Comparison of ENCODE assay signal across 8 cellular contexts in genomic region chr3:49906004-49906860, GRCh38. TPM values are rescaled to one million over a fixed set of nuclear protein-coding genes. Genes with fewer than 3 reads are reported as not detected.
DNase-seq lines count a peak whose midpoint lies in the region; ATAC-seq and TF ChIP-seq lines count a peak whose summit lies in the region.

No MANE protein-coding gene starts in this region.

- intact Hi-C loops in dorsolateral prefrontal cortex (cut with DNase I), result loop anchor here in 1 of 2 donors (1.0 kb wide), 1 partner anchor 104 kb away; no protein-coding TSS in a partner anchor

- H2BK120ac ChIP-seq in mesendoderm (ENCODE audit: low read depth, low read length), result no peak overlapping the region

- DNase-seq in EL, result peak; percentile 57
- DNase-seq in LNCaP clone FGC (ENCODE audit: low read depth), result no peak
- peak; percentile 37 to 39 for DNase-seq in activated CD4-positive, alpha-beta T cell treated with anti-CD3 and anti-CD28 coated beads, Interleukin-2, amount 50 U/mL, for 4 hours
- DNase-seq in dorsolateral prefrontal cortex, result peak in 8 of 10 donors; percentile 41 to 75 (median 59)
- DNase-seq in mesendoderm, result peak; percentile 68
- DNase-seq in stimulated activated naive B cell treated with anti-CD40 and anti-IgM and Interleukin-4, amounts not matched to agents 10 μg/mL and 1 μg/mL and 100 μg/mL, for 72 hours, result peak; percentile 15
- no peak for DNase-seq in globus pallidus (ENCODE audit: low spot score)

- no peaks in the 10 kb centered on the region for H3K79me2 ChIP-seq in mesendoderm (ENCODE audit: control insufficient read depth, insufficient read depth, low read length)

- no peaks in the 10 kb centered on the region for H3K27me3 Mint-ChIP-seq in stimulated activated naive B cell treated with anti-CD40 and anti-IgM and Interleukin-4, amounts not matched to agents 10 μg/mL and 1 μg/mL and 100 μg/mL, for 72 hours

- H3K4me3 ChIP-seq in LNCaP clone FGC (ENCODE audit: low read depth, low read length) (no peak overlapping the region), dorsolateral prefrontal cortex (peak overlapping the region in 37 of 59 donors; percentile 1 to 43 (median 26)), mesendoderm (ENCODE audit: low read length) (no peak overlapping the region)

- no peak overlapping the region for H3K18ac ChIP-seq in mesendoderm (ENCODE audit: low read length)

- TF ChIP-seq CTCF in LNCaP clone FGC (IDR thresholded peaks at IDR 0.05; ENCODE audit: control insufficient read depth, extremely low read depth, insufficient read depth), result peak; percentile 63
- peak; percentile 38 to 79 (median 64) for TF ChIP-seq CTCF in dorsolateral prefrontal cortex (IDR thresholded peaks at IDR 0.05 in 54 of 56, conservative IDR thresholded peaks at IDR 0.05 in 2 of 56; ENCODE audit: low read depth in 1 of 56, partially characterized antibody in 56 of 56)

- H3K4ac ChIP-seq in mesendoderm (ENCODE audit: low read depth, low read length), result no peak overlapping the region

- H3K36me3 Mint-ChIP-seq in stimulated activated naive B cell treated with anti-CD40 and anti-IgM and Interleukin-4, amounts not matched to agents 10 μg/mL and 1 μg/mL and 100 μg/mL, for 72 hours, result peaks cover 13 to 14% of the 10 kb centered on the region in 2 donors

- peak overlapping the region; percentile 81 for H3K27ac Mint-ChIP-seq in stimulated activated naive B cell treated with anti-CD40 and anti-IgM and Interleukin-4, amounts not matched to agents 10 μg/mL and 1 μg/mL and 100 μg/mL, for 72 hours

- no peak overlapping the region for H3K23ac ChIP-seq in mesendoderm (ENCODE audit: low read length)

- H3K27ac ChIP-seq in dorsolateral prefrontal cortex, result peak overlapping the region in 45 of 59 donors; percentile 12 to 74 (median 45)
- no peak overlapping the region for H3K27ac ChIP-seq in mesendoderm (ENCODE audit: low read depth, low read length)

- H3K4me2 ChIP-seq in mesendoderm (ENCODE audit: low read length), result no peak overlapping the region

- no CpG with 5 or more reads among the region's 15 CpGs for WGBS in mesendoderm (ENCODE audit: extremely low coverage, insufficient coverage, low lambda C conversion rate)

- H3K36me3 ChIP-seq in mesendoderm (ENCODE audit: control insufficient read depth, insufficient read depth, low read length), result no peaks in the 10 kb centered on the region

- peak; percentile 55 to 57 for ATAC-seq in stimulated activated naive B cell treated with anti-CD40 and anti-IgM and Interleukin-4, amounts not matched to agents 10 μg/mL and 1 μg/mL and 100 μg/mL, for 72 hours (replicated peaks)
- no peak for ATAC-seq in HG02588 (IDR thresholded peaks at IDR 0.05; ENCODE audit: unreplicated experiment)

- H3K27me3 ChIP-seq in dorsolateral prefrontal cortex, result no peaks in the 10 kb centered on the region
- no peaks in the 10 kb centered on the region for H3K27me3 ChIP-seq in mesendoderm (ENCODE audit: insufficient read depth, low read length, poor library complexity)

- peaks cover 19 to 23% of the 10 kb centered on the region in 2 donors for H3K4me1 Mint-ChIP-seq in stimulated activated naive B cell treated with anti-CD40 and anti-IgM and Interleukin-4, amounts not matched to agents 10 μg/mL and 1 μg/mL and 100 μg/mL, for 72 hours

- H4K5ac ChIP-seq in mesendoderm (ENCODE audit: low read length), result no peak overlapping the region

- H2BK5ac ChIP-seq in mesendoderm (ENCODE audit: low read length), result no peak overlapping the region

- no peak overlapping the region for H2BK15ac ChIP-seq in mesendoderm (replicated peaks; ENCODE audit: low read depth)

- no peaks in the 10 kb centered on the region for H3K9me3 Mint-ChIP-seq in stimulated activated naive B cell treated with anti-CD40 and anti-IgM and Interleukin-4, amounts not matched to agents 10 μg/mL and 1 μg/mL and 100 μg/mL, for 72 hours

- H3K56ac ChIP-seq in mesendoderm (ENCODE audit: low read length), result peak overlapping the region; percentile 61

- peaks cover 9% of the 10 kb centered on the region for H3K4me1 ChIP-seq in mesendoderm (ENCODE audit: control insufficient read depth, low read depth, low read length)

- H3K4me3 Mint-ChIP-seq in stimulated activated naive B cell treated with anti-CD40 and anti-IgM and Interleukin-4, amounts not matched to agents 10 μg/mL and 1 μg/mL and 100 μg/mL, for 72 hours, result peak overlapping the region in 1 of 2 donors; percentile 59

- peak overlapping the region; percentile 73 for H2AK5ac ChIP-seq in mesendoderm (ENCODE audit: low read length)

- H3K79me1 ChIP-seq in mesendoderm (ENCODE audit: low read length), result no peaks in the 10 kb centered on the region

- H3K9ac ChIP-seq in mesendoderm (ENCODE audit: low read length), result peak overlapping the region; percentile 12

- H4K8ac ChIP-seq in mesendoderm (ENCODE audit: low read depth, low read length), result no peak overlapping the region

RNA-seq across cellular contexts. Expression of gene MST1R, which starts 2.6 kb away (rescaled TPM):
- total RNA-seq in dorsolateral prefrontal cortex, result 1 to 10 TPM in 114 of 120 experiments, under 1 TPM in 6; 0.24 to 8.4 (median 3.0) TPM
- 1.7 TPM for polyA plus RNA-seq in mesendoderm (2013, experiment 1 of 2)
- polyA plus RNA-seq in mesendoderm (2013, experiment 2 of 2), result 1.3 TPM

RNA-seq across cellular contexts. Expression of gene MON1A, which starts 23.4 kb away (rescaled TPM):
- total RNA-seq in dorsolateral prefrontal cortex, result 10 to 100 TPM; 14.1 to 38.3 (median 21.6) TPM
- 12.0 TPM for polyA plus RNA-seq in mesendoderm (2013, experiment 1 of 2)
- 11.9 TPM for polyA plus RNA-seq in mesendoderm (2013, experiment 2 of 2)

RNA-seq across cellular contexts. Expression of gene RBM6, which starts 33.7 kb away (rescaled TPM):
- 100 to 1,000 TPM in 102 of 120 experiments, 10 to 100 TPM in 18; 77.2 to 210 (median 125) TPM for total RNA-seq in dorsolateral prefrontal cortex
- polyA plus RNA-seq in mesendoderm (2013, experiment 1 of 2), result 55.8 TPM
- 56.4 TPM for polyA plus RNA-seq in mesendoderm (2013, experiment 2 of 2)

RNA-seq across cellular contexts. Expression of gene CAMKV, which starts 36.5 kb away (rescaled TPM):
- 100 to 1,000 TPM in 115 of 120 experiments, 10 to 100 TPM in 5; 55.9 to 285 (median 187) TPM for total RNA-seq in dorsolateral prefrontal cortex
- polyA plus RNA-seq in mesendoderm (2013, experiment 1 of 2), result 10.1 TPM
- polyA plus RNA-seq in mesendoderm (2013, experiment 2 of 2), result 11.2 TPM

RNA-seq across cellular contexts. Expression of gene TRAIP, which starts 49.9 kb away (rescaled TPM):
- total RNA-seq in dorsolateral prefrontal cortex, result 1 to 10 TPM in 116 of 120 experiments, under 1 TPM in 4; 0.38 to 9.2 (median 3.0) TPM
- polyA plus RNA-seq in mesendoderm (2013, experiment 1 of 2), result 18.5 TPM
- polyA plus RNA-seq in mesendoderm (2013, experiment 2 of 2), result 19.7 TPM

Comparison
In these comparisons a context has a peak if more than half of its experiments do, and no peak if none do; other contexts are left out.
1. DNase-seq: peak in EL (single experiment), activated CD4-positive, alpha-beta T cell treated with anti-CD3 and anti-CD28 coated beads, Interleukin-2, amount 50 U/mL, for 4 hours (2 of 2), dorsolateral prefrontal cortex (8 of 10), mesendoderm (single experiment) and stimulated activated naive B cell treated with anti-CD40 and anti-IgM and Interleukin-4, amounts not matched to agents 10 μg/mL and 1 μg/mL and 100 μg/mL, for 72 hours (single experiment); none in LNCaP clone FGC (single experiment) and globus pallidus (single experiment).
2. H3K4me3 ChIP-seq: peak in dorsolateral prefrontal cortex (37 of 59); none in LNCaP clone FGC (single experiment) and mesendoderm (single experiment).